ENCODE assay signal across 1 cellular context in genomic region chr10:61397175-61397986, GRCh38.
TF ChIP-seq lines count a peak whose summit lies in the region.

No MANE protein-coding gene starts in this region.

TF ChIP-seq in K562, 482 proteins besides CTCF, POLR2A, EP300 and RAD21:
- TF ChIP-seq, protein P1, sequence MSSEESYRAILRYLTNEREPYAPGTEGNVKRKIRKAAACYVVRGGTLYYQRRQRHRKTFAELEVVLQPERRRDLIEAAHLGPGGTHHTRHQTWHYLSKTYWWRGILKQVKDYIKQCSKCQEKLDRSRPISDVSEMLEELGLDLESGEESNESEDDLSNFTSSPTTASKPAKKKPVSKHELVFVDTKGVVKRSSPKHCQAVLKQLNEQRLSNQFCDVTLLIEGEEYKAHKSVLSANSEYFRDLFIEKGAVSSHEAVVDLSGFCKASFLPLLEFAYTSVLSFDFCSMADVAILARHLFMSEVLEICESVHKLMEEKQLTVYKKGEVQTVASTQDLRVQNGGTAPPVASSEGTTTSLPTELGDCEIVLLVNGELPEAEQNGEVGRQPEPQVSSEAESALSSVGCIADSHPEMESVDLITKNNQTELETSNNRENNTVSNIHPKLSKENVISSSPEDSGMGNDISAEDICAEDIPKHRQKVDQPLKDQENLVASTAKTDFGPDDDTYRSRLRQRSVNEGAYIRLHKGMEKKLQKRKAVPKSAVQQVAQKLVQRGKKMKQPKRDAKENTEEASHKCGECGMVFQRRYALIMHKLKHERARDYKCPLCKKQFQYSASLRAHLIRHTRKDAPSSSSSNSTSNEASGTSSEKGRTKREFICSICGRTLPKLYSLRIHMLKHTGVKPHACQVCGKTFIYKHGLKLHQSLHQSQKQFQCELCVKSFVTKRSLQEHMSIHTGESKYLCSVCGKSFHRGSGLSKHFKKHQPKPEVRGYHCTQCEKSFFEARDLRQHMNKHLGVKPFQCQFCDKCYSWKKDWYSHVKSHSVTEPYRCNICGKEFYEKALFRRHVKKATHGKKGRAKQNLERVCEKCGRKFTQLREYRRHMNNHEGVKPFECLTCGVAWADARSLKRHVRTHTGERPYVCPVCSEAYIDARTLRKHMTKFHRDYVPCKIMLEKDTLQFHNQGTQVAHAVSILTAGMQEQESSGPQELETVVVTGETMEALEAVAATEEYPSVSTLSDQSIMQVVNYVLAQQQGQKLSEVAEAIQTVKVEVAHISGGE (CRISPR knock-in tag; IDR thresholded peaks at IDR 0.05), result peak in 1 of 3 experiments; percentile 56; a peak in 1 of 6 replicates
- peak; percentile 18; the same call in 1 of the 2 replicates for TF ChIP-seq L3MBTL2 (IDR thresholded peaks at IDR 0.05)
- TF ChIP-seq, protein P2, sequence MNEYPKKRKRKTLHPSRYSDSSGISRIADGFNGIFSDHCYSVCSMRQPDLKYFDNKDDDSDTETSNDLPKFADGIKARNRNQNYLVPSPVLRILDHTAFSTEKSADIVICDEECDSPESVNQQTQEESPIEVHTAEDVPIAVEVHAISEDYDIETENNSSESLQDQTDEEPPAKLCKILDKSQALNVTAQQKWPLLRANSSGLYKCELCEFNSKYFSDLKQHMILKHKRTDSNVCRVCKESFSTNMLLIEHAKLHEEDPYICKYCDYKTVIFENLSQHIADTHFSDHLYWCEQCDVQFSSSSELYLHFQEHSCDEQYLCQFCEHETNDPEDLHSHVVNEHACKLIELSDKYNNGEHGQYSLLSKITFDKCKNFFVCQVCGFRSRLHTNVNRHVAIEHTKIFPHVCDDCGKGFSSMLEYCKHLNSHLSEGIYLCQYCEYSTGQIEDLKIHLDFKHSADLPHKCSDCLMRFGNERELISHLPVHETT (CRISPR knock-in tag; conservative IDR thresholded peaks at IDR 0.05 in 1 of 2, IDR thresholded peaks at IDR 0.05 in 1 of 2), result peak in 1 of 2 experiments; percentile 56; a peak in 1 of 4 replicates
- peak; percentile 67; the same call in 1 of the 2 replicates for TF ChIP-seq ZNF644 (tag; IDR thresholded peaks at IDR 0.05; ENCODE audit: low read depth)
- peak; percentile 45; the same call in 1 of the 2 replicates for TF ChIP-seq MAFG (tag; conservative IDR thresholded peaks at IDR 0.05)
- 0 out of 2 replicates have a peak, but pooled peaks have one; percentile 34 for TF ChIP-seq ZNF589 (CRISPR knock-in tag; IDR thresholded peaks at IDR 0.05; ENCODE audit: low read depth)
- peak; percentile 63 for TF ChIP-seq BACH1 (tag; IDR thresholded peaks at IDR 0.05)
- TF ChIP-seq EHMT2 (IDR thresholded peaks at IDR 0.05), result peak; percentile 13; the same call in 1 of the 2 replicates
- TF ChIP-seq ESRRB (CRISPR knock-in tag; IDR thresholded peaks at IDR 0.05; ENCODE audit: borderline replicate concordance), result no peak
- 0 out of 2 replicates have a peak, but pooled peaks have one; percentile 34 for TF ChIP-seq CUX1 (CRISPR knock-in tag; IDR thresholded peaks at IDR 0.05)
- TF ChIP-seq RUNX1 (IDR thresholded peaks at IDR 0.05; ENCODE audit: low read depth), result no peak
- peak; percentile 13; the same call in 1 of the 2 replicates for TF ChIP-seq GABPA (tag; conservative IDR thresholded peaks at IDR 0.05; ENCODE audit: low read depth)
- TF ChIP-seq CEBPB (tag; IDR thresholded peaks at IDR 0.05), result 0 out of 2 replicates have a peak, but pooled peaks have one; percentile 12
- TF ChIP-seq BRD4 (IDR thresholded peaks at IDR 0.05), result peak; percentile 5; the same call in 1 of the 2 replicates
- TF ChIP-seq PRPF4 (IDR thresholded peaks at IDR 0.05; ENCODE audit: insufficient read depth, low read depth, low read length, poor library complexity, severe bottlenecking), result no peak
- TF ChIP-seq, protein P3, sequence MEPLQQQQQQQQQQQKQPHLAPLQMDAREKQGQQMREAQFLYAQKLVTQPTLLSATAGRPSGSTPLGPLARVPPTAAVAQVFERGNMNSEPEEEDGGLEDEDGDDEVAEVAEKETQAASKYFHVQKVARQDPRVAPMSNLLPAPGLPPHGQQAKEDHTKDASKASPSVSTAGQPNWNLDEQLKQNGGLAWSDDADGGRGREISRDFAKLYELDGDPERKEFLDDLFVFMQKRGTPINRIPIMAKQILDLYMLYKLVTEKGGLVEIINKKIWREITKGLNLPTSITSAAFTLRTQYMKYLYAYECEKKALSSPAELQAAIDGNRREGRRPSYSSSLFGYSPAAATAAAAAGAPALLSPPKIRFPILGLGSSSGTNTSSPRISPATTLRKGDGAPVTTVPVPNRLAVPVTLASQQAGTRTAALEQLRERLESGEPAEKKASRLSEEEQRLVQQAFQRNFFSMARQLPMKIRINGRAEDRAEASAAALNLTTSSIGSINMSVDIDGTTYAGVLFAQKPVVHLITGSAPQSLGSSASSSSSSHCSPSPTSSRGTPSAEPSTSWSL (CRISPR knock-in tag; IDR thresholded peaks at IDR 0.05; ENCODE audit: borderline replicate concordance), result no peak
- no peak for TF ChIP-seq SRSF3 (IDR thresholded peaks at IDR 0.05; ENCODE audit: insufficient read depth, low read length)
- TF ChIP-seq NFRKB (IDR thresholded peaks at IDR 0.05; ENCODE audit: low read depth), result 0 out of 2 replicates have a peak, but pooled peaks have one; percentile 49
- TF ChIP-seq, protein P4, sequence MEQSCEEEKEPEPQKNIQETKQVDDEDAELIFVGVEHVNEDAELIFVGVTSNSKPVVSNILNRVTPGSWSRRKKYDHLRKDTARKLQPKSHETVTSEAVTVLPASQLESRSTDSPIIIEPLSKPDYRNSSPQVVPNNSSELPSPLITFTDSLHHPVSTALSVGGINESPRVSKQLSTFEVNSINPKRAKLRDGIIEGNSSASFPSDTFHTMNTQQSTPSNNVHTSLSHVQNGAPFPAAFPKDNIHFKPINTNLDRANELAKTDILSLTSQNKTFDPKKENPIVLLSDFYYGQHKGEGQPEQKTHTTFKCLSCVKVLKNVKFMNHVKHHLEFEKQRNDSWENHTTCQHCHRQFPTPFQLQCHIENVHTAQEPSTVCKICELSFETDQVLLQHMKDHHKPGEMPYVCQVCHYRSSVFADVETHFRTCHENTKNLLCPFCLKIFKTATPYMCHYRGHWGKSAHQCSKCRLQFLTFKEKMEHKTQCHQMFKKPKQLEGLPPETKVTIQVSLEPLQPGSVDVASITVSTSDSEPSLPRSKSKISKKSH (CRISPR knock-in tag; IDR thresholded peaks at IDR 0.05), result 0 out of 2 replicates have a peak, but pooled peaks have one; percentile 63
TF ChIP-seq in K562: peak in this region for 14.
